26 cellular contexts compared by ENCODE assay signal in the genomic region with DNA sequence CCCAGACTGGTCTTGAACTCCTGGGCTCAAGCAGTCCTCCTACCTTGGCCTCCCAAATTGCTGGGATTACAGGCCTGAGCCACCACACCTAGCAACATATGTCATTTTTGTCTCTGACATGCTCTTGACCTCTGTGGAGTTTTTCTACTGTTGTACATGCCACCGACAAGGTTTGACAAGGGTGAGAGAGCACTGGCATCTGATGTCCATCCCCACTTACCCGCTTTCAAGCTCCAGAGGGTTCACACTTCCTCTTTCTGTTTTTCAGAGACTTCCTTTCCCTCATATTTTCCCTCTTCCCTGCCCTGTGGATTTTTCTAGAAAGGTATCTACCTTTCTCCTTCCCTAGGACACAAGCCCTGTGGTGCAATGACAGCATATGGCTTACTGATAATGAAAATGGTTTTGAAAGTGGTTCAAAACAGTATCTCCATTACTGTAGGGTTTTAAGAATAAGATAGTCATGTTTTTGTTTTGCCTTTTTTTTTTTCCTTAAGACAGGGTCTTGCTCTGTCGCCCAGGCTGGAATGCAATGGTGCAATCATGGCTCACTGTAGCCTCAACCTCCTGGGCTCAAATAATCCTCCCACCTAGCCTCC. TPM values are rescaled to one million over a fixed set of nuclear protein-coding genes. Genes with fewer than 3 reads are reported as not detected.
DNase-seq lines count a peak whose midpoint lies in the region; ATAC-seq and TF ChIP-seq lines count a peak whose summit lies in the region.
"Had no signal": no experiment of that assay in that cellular context is flagged by ENCODE, and none has a peak within 500 bp of the region (broad histone marks: within the 10 kb centered on the region; RNA-seq: fewer than 3 reads in every experiment).

No MANE protein-coding gene starts in this region.

- H3K27ac Mint-ChIP-seq in activated T-helper 17 cell treated with anti-CD3 and anti-CD28 coated beads, Interleukin-2, amount 50 U/mL, for 72 hours = peak overlapping the region; percentile 34

- peak; percentile 23 for DNase-seq in NOMO-1 treated with DMSO at 0.1 percent for 48 hours (lab: John Stamatoyannopoulos, UW; ENCODE audit: unreplicated experiment)
- DNase-seq in NOMO-1 treated with dmso at 0.1 percent for 144 hours (lab: John Stamatoyannopoulos, UW; ENCODE audit: unreplicated experiment) = no peak
- no peak for DNase-seq in NCI-H1694 treated with DMSO at 0.1 percent for 48 hours (lab: John Stamatoyannopoulos, UW)
- DNase-seq in NCI-H2196 (lab: John Stamatoyannopoulos, UW; ENCODE audit: unreplicated experiment) = no peak
- DNase-seq in NCI-H1930 (lab: John Stamatoyannopoulos, UW) = no peak
- DNase-seq: 8988T; activated CD4-positive, alpha-beta T cell treated with anti-CD3 and anti-CD28 coated beads, Interleukin-2, amount 50 U/mL, for 48 hours; body of pancreas; GF-D8; HCEC 1CT; head of caudate nucleus; IMR-90; kidney glomerular epithelial cell; mammary epithelial cell; NCI-H1694; NCI-H69; nucleus accumbens; psoas muscle; RPMI8226; stimulated activated CD8-positive, alpha-beta memory T cell treated with anti-CD3 and anti-CD28 coated beads, Interleukin-4, amount 100 ng/mL, for 48 hours; WERI-Rb-1 had no signal

- no peak for TF ChIP-seq RAD21 in Ishikawa (IDR thresholded peaks at IDR 0.05; ENCODE audit: low read depth)

- no peak for TF ChIP-seq EP300 in Ishikawa (IDR thresholded peaks at IDR 0.05; ENCODE audit: borderline replicate concordance)

- H3K4me1 ChIP-seq in neutrophil (ENCODE audit: control insufficient read depth in 1 of 2, insufficient read depth in 1 of 2, low read depth in 1 of 2, low read length in 1 of 2) = peaks cover 55 to 63% of the 10 kb centered on the region in 2 experiments
- H3K4me1 ChIP-seq: body of pancreas, psoas muscle had no signal

- H3K27me3 Mint-ChIP-seq in activated T-helper 17 cell treated with anti-CD3 and anti-CD28 coated beads, Interleukin-2, amount 50 U/mL, for 72 hours = no peaks in the 10 kb centered on the region

- peak; percentile 61 for ATAC-seq in activated T-helper 17 cell treated with anti-CD3 and anti-CD28 coated beads, Interleukin-2, amount 50 U/mL, for 72 hours (replicated peaks)
- ATAC-seq: body of pancreas, psoas muscle had no signal

- no peak overlapping the region for H3K4me3 ChIP-seq in neutrophil (ENCODE audit: low read depth in 1 of 2, low read length in 1 of 2)
- H3K4me3 ChIP-seq: body of pancreas, psoas muscle, SK-N-MC had no signal

- TF ChIP-seq CTCF in neutrophil (IDR thresholded peaks at IDR 0.05) = no peak

- H3K36me3 ChIP-seq in neutrophil = no peaks in the 10 kb centered on the region
- H3K36me3 ChIP-seq: WERI-Rb-1 had no signal

- no peaks in the 10 kb centered on the region for H3K36me3 Mint-ChIP-seq in activated T-helper 17 cell treated with anti-CD3 and anti-CD28 coated beads, Interleukin-2, amount 50 U/mL, for 72 hours (ENCODE audit: low read depth)

- no peaks in the 10 kb centered on the region for H3K9me3 ChIP-seq in neutrophil
- H3K9me3 ChIP-seq: body of pancreas, psoas muscle had no signal

- H3K4me1 Mint-ChIP-seq in activated T-helper 17 cell treated with anti-CD3 and anti-CD28 coated beads, Interleukin-2, amount 50 U/mL, for 72 hours = peaks cover 23% of the 10 kb centered on the region

- H3K4me3 Mint-ChIP-seq in activated T-helper 17 cell treated with anti-CD3 and anti-CD28 coated beads, Interleukin-2, amount 50 U/mL, for 72 hours = no peak overlapping the region

- peak overlapping the region; percentile 97 for H3K27ac ChIP-seq in neutrophil
- H3K27ac ChIP-seq: body of pancreas, epithelial cell of prostate, psoas muscle, SK-N-MC, WERI-Rb-1 had no signal

- H3K27me3 ChIP-seq in neutrophil = no peaks in the 10 kb centered on the region
- H3K27me3 ChIP-seq: body of pancreas had no signal

- peaks cover 4% of the 10 kb centered on the region for H3K9me3 Mint-ChIP-seq in activated T-helper 17 cell treated with anti-CD3 and anti-CD28 coated beads, Interleukin-2, amount 50 U/mL, for 72 hours

TF ChIP-seq in Ishikawa, 13 proteins besides CTCF, POLR2A, EP300 and RAD21:
- TF ChIP-seq CEBPB (IDR thresholded peaks at IDR 0.05) = 0 out of 2 replicates have a peak, but pooled peaks have one; percentile 2
- TF ChIP-seq, protein P1, sequence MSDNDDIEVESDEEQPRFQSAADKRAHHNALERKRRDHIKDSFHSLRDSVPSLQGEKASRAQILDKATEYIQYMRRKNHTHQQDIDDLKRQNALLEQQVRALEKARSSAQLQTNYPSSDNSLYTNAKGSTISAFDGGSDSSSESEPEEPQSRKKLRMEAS (IDR thresholded peaks at IDR 0.05) = no peak
TF ChIP-seq in Ishikawa: peak in this region for 1.

RNA-seq across cellular contexts. Expression of a gene that starts 27.7 kb away (rescaled TPM):
- total RNA-seq in activated T-helper 17 cell treated with anti-CD3 and anti-CD28 coated beads, Interleukin-2, amount 50 U/mL, for 72 hours = 10 to 100 TPM; 17.2 to 19.2 TPM
